ENCODE assay signal across 35 cellular contexts in the genomic region with DNA sequence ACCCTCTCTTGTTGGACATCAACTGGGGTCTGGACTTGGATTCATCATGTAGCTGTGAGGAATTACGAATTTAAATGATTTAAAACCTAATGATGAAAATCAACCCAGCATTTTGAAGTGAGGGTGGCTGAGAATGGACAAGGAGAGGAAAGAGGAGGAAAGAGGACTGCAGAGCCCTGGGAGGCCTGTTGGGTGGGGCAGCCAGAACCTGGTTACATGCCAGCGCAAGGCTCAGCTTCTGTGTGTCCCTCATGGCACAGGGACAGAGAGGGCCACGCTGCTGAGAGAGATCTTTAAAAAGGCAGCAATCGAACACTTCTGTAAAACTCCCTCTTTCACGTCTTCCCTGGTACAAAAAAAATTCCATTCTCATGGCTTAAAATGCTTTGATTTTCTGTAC.
"Had no signal": no experiment of that assay in that cellular context is flagged by ENCODE, and none has a peak within 500 bp of the region (broad histone marks: within the 10 kb centered on the region; RNA-seq: fewer than 3 reads in every experiment).

No MANE protein-coding gene starts in this region.

- H3K27ac Mint-ChIP-seq: activated B cell treated with CpG ODN at 0.5 μM for 24 hours; activated CD4-positive, alpha-beta memory T cell treated with anti-CD3 and anti-CD28 coated beads for 36 hours; activated CD4-positive, alpha-beta T cell treated with anti-CD3 and anti-CD28 coated beads, Interleukin-2, amount 10 ng/mL, durations not matched to agents 24 days and 14 days; activated CD8-positive, alpha-beta T cell treated with anti-CD3 and anti-CD28 coated beads for 36 hours; activated naive CD4-positive, alpha-beta T cell treated with anti-CD3 and anti-CD28 coated beads for 36 hours; activated naive CD4-positive, alpha-beta T cell treated with anti-CD3 and anti-CD28 coated beads, Interleukin-2, amount 50 U/mL, for 72 hours; activated naive CD8-positive, alpha-beta T cell treated with anti-CD3 and anti-CD28 coated beads for 36 hours; activated T-cell treated with anti-CD3 and anti-CD28 coated beads, Interleukin-2, amount 50 U/mL, for 72 hours; activated T-helper 1 cell treated with anti-CD3 and anti-CD28 coated beads, Interleukin-12 subunit alpha, Interleukin-12 subunit beta, Interleukin-2, Interleukin-4 antibody, amounts not matched to agents 30 ng/mL and 10 ng/mL and 1 ng/mL, durations not matched to agents 14 hours and 24 hours and 36 hours; activated T-helper 17 cell treated with anti-CD3 and anti-CD28 coated beads, Interleukin-2, amount 50 U/mL, for 72 hours; T-helper 1 cell treated with Interleukin-12 subunit alpha and Interleukin-12 subunit beta and Interleukin-4 antibody, amounts not matched to agents 30 μg/mL and 1 μg/mL, for 36 hours; T-helper 2 cell treated with Interferon-gamma antibody and Interleukin-4, amounts not matched to agents 5 μg/mL and 100 μg/mL, for 36 hours had no signal

- DNase-seq: activated B cell treated with CpG ODN at 0.5 μM for 24 hours; activated CD4-positive, alpha-beta memory T cell treated with anti-CD3 and anti-CD28 coated beads for 36 hours; activated CD4-positive, alpha-beta T cell treated with anti-CD3 and anti-CD28 coated beads for 4 hours; activated CD4-positive, alpha-beta T cell treated with anti-CD3 and anti-CD28 coated beads, Interleukin-2, amount 10 ng/mL, durations not matched to agents 24 days and 14 days; activated CD4-positive, alpha-beta T cell treated with anti-CD3 and anti-CD28 coated beads, Interleukin-2, amount 50 U/mL, for 1 hour; activated CD4-positive, alpha-beta T cell treated with anti-CD3 and anti-CD28 coated beads, Interleukin-2, amount 50 U/mL, for 4 hours; activated CD4-positive, CD25-positive, alpha-beta regulatory T cell treated with anti-CD3 and anti-CD28 coated beads, Interleukin-2, amount 50 U/mL, for 72 hours; activated CD8-positive, alpha-beta memory T cell treated with anti-CD3 and anti-CD28 coated beads, Interleukin-2, amount 50 U/mL, for 4 hours; activated CD8-positive, alpha-beta T cell treated with anti-CD3 and anti-CD28 coated beads for 36 hours; activated effector memory CD4-positive, alpha-beta T cell treated with anti-CD3 and anti-CD28 coated beads, Interleukin-2, amount 50 U/mL, for 16 hours; activated gamma-delta T cell treated with Interleukin-2 at 50 U/mL for 16 hours; activated naive CD4-positive, alpha-beta T cell; activated naive CD4-positive, alpha-beta T cell treated with anti-CD3 and anti-CD28 coated beads for 36 hours; activated naive CD4-positive, alpha-beta T cell treated with anti-CD3 and anti-CD28 coated beads, Interleukin-2, amount 50 U/mL, for 16 hours; activated naive CD8-positive, alpha-beta T cell treated with anti-CD3 and anti-CD28 coated beads for 36 hours; activated T-cell treated with anti-CD3 and anti-CD28 coated beads for 4 hours; activated T-cell treated with anti-CD3 and anti-CD28 coated beads, Interleukin-2, amount 50 U/mL, for 1 hour; activated T-cell treated with anti-CD3 and anti-CD28 coated beads, Interleukin-2, amount 50 U/mL, for 4 hours; activated T-cell treated with anti-CD3 and anti-CD28 coated beads, Interleukin-2, amount 50 U/mL, for 72 hours; adrenal gland; amniotic stem cell; aorta; body of pancreas; brain microvascular endothelial cell; central memory CD4-positive, alpha-beta T cell; T-helper 1 cell; T-helper 2 cell; T-helper 9 cell had no signal

- H3K4me3 ChIP-seq: adrenal gland, body of pancreas, breast epithelium had no signal

- H3K9me3 Mint-ChIP-seq: activated B cell treated with CpG ODN at 0.5 μM for 24 hours; activated CD4-positive, alpha-beta memory T cell treated with anti-CD3 and anti-CD28 coated beads for 36 hours; activated CD4-positive, alpha-beta T cell treated with anti-CD3 and anti-CD28 coated beads, Interleukin-2, amount 10 ng/mL, durations not matched to agents 24 days and 14 days; activated CD8-positive, alpha-beta T cell treated with anti-CD3 and anti-CD28 coated beads for 36 hours; activated naive CD4-positive, alpha-beta T cell treated with anti-CD3 and anti-CD28 coated beads for 36 hours; activated naive CD4-positive, alpha-beta T cell treated with anti-CD3 and anti-CD28 coated beads, Interleukin-2, amount 50 U/mL, for 72 hours; activated naive CD8-positive, alpha-beta T cell treated with anti-CD3 and anti-CD28 coated beads for 36 hours; activated T-cell treated with anti-CD3 and anti-CD28 coated beads, Interleukin-2, amount 50 U/mL, for 4 hours; activated T-cell treated with anti-CD3 and anti-CD28 coated beads, Interleukin-2, amount 50 U/mL, for 72 hours; activated T-helper 1 cell treated with anti-CD3 and anti-CD28 coated beads, Interleukin-12 subunit alpha, Interleukin-12 subunit beta, Interleukin-2, Interleukin-4 antibody, amounts not matched to agents 30 ng/mL and 10 ng/mL and 1 ng/mL, durations not matched to agents 14 hours and 24 hours and 36 hours; activated T-helper 17 cell treated with anti-CD3 and anti-CD28 coated beads, Interleukin-2, amount 50 U/mL, for 72 hours; T-helper 1 cell treated with Interleukin-12 subunit alpha and Interleukin-12 subunit beta and Interleukin-4 antibody, amounts not matched to agents 30 μg/mL and 1 μg/mL, for 36 hours; T-helper 2 cell treated with Interferon-gamma antibody and Interleukin-4, amounts not matched to agents 5 μg/mL and 100 μg/mL, for 36 hours had no signal

- H3K4me3 Mint-ChIP-seq: activated B cell treated with CpG ODN at 0.5 μM for 24 hours; activated CD4-positive, alpha-beta memory T cell treated with anti-CD3 and anti-CD28 coated beads for 36 hours; activated CD4-positive, alpha-beta T cell treated with anti-CD3 and anti-CD28 coated beads, Interleukin-2, amount 10 ng/mL, durations not matched to agents 24 days and 14 days; activated CD8-positive, alpha-beta T cell treated with anti-CD3 and anti-CD28 coated beads for 36 hours; activated naive CD4-positive, alpha-beta T cell treated with anti-CD3 and anti-CD28 coated beads for 36 hours; activated naive CD8-positive, alpha-beta T cell treated with anti-CD3 and anti-CD28 coated beads for 36 hours; activated T-cell treated with anti-CD3 and anti-CD28 coated beads, Interleukin-2, amount 50 U/mL, for 4 hours; activated T-cell treated with anti-CD3 and anti-CD28 coated beads, Interleukin-2, amount 50 U/mL, for 72 hours; activated T-helper 1 cell treated with anti-CD3 and anti-CD28 coated beads, Interleukin-12 subunit alpha, Interleukin-12 subunit beta, Interleukin-2, Interleukin-4 antibody, amounts not matched to agents 30 ng/mL and 10 ng/mL and 1 ng/mL, durations not matched to agents 14 hours and 24 hours and 36 hours; activated T-helper 17 cell treated with anti-CD3 and anti-CD28 coated beads, Interleukin-2, amount 50 U/mL, for 72 hours; T-helper 1 cell treated with Interleukin-12 subunit alpha and Interleukin-12 subunit beta and Interleukin-4 antibody, amounts not matched to agents 30 μg/mL and 1 μg/mL, for 36 hours; T-helper 2 cell treated with Interferon-gamma antibody and Interleukin-4, amounts not matched to agents 5 μg/mL and 100 μg/mL, for 36 hours had no signal

- H3K27ac ChIP-seq: adrenal gland, body of pancreas, brain microvascular endothelial cell, breast epithelium, VCaP had no signal

- H3K36me3 Mint-ChIP-seq: activated CD4-positive, alpha-beta memory T cell treated with anti-CD3 and anti-CD28 coated beads for 36 hours; activated naive CD4-positive, alpha-beta T cell treated with anti-CD3 and anti-CD28 coated beads, Interleukin-2, amount 50 U/mL, for 72 hours; activated naive CD8-positive, alpha-beta T cell treated with anti-CD3 and anti-CD28 coated beads for 36 hours had no signal

- H3K9me3 ChIP-seq: adrenal gland, body of pancreas, breast epithelium had no signal

- H3K27me3 Mint-ChIP-seq: activated CD4-positive, alpha-beta memory T cell treated with anti-CD3 and anti-CD28 coated beads for 36 hours; activated CD8-positive, alpha-beta T cell treated with anti-CD3 and anti-CD28 coated beads for 36 hours; activated naive CD8-positive, alpha-beta T cell treated with anti-CD3 and anti-CD28 coated beads for 36 hours had no signal

- H3K4me1 Mint-ChIP-seq: activated B cell treated with CpG ODN at 0.5 μM for 24 hours; activated naive CD8-positive, alpha-beta T cell treated with anti-CD3 and anti-CD28 coated beads for 36 hours; activated T-helper 17 cell treated with anti-CD3 and anti-CD28 coated beads, Interleukin-2, amount 50 U/mL, for 72 hours had no signal

- H3K27me3 ChIP-seq: adrenal gland, body of pancreas, brain microvascular endothelial cell, breast epithelium had no signal

- H3K4me1 ChIP-seq: body of pancreas, breast epithelium had no signal

- H3K36me3 ChIP-seq: adrenal gland, brain microvascular endothelial cell, breast epithelium had no signal
